Comparison of ENCODE assay signal across 21 cellular contexts in genomic region chr9:89260525-89260924, GRCh38. TPM values are rescaled to one million over a fixed set of nuclear protein-coding genes. Genes with fewer than 3 reads are reported as not detected.
DNase-seq lines count a peak whose midpoint lies in the region; ATAC-seq, FAIRE-seq and TF ChIP-seq lines count a peak whose summit lies in the region.
"Had no signal": no experiment of that assay in that cellular context is flagged by ENCODE, and none has a peak within 500 bp of the region (broad histone marks: within the 10 kb centered on the region; RNA-seq: fewer than 3 reads in every experiment).

No MANE protein-coding gene starts in this region.

- FAIRE-seq in GM12891 (lab: Jason Lieb, UNC) (peak; percentile 85), H1 (lab: Jason Lieb, UNC) (no peak)
- FAIRE-seq: GM19239, H54 had no signal

- H3K9me3 Mint-ChIP-seq in stimulated activated effector memory CD8-positive, alpha-beta T cell treated with anti-CD3 and anti-CD28 coated beads, Interleukin-12 subunit alpha, Interleukin-12 subunit beta, amount 100 ng/mL, for 72 hours = no peaks in the 10 kb centered on the region

- H2AFZ ChIP-seq in IMR-90 (replicated peaks; ENCODE audit: low read length, poor library complexity) (peak overlapping the region; percentile 21), H1 (ENCODE audit: low read length) (no peak overlapping the region), neuronal stem cell (ENCODE audit: low read length) (no peak overlapping the region)
- H2AFZ ChIP-seq: GM23248 had no signal

- no peak overlapping the region for H3K18ac ChIP-seq in IMR-90 (ENCODE audit: low read depth, low read length)
- H3K18ac ChIP-seq in H1 (ENCODE audit: extremely low read depth, low read length) = no peak overlapping the region
- H3K18ac ChIP-seq in neuronal stem cell (ENCODE audit: low read length) = no peak overlapping the region

- H2BK5ac ChIP-seq in IMR-90 (ENCODE audit: low read depth, low read length, poor library complexity, severe bottlenecking) (peak overlapping the region; percentile 82), H1 (ENCODE audit: low read depth, low read length) (no peak overlapping the region), neuronal stem cell (ENCODE audit: low read length) (no peak overlapping the region)

- no peak overlapping the region for H3K23ac ChIP-seq in IMR-90 (ENCODE audit: low read depth, low read length)
- H3K23ac ChIP-seq in H1 (ENCODE audit: insufficient read length) = peak overlapping the region; percentile 97
- H3K23ac ChIP-seq in neuronal stem cell (ENCODE audit: low read depth, low read length, poor library complexity) = peak overlapping the region; percentile 5

- TF ChIP-seq CTCF in IMR-90 (conservative IDR thresholded peaks at IDR 0.05; ENCODE audit: low read depth, low read length) (no peak), H1 (IDR thresholded peaks at IDR 0.05; ENCODE audit: control extremely low read depth in 1 of 3, insufficient read depth in 1 of 3, low read depth in 1 of 3, low read length in 3 of 3) (no peak)

- H3K4ac ChIP-seq in IMR-90 (ENCODE audit: low read depth, low read length) (no peak overlapping the region), H1 (replicated peaks; ENCODE audit: insufficient read length, low read depth, low read length) (peak overlapping the region; percentile 94), neuronal stem cell (ENCODE audit: low read length) (no peak overlapping the region)

- H4K8ac ChIP-seq in IMR-90 (ENCODE audit: low read depth in 2 of 2, low read length in 2 of 2) (no peak overlapping the region), H1 (ENCODE audit: extremely low read depth, insufficient read depth, low read length) (no peak overlapping the region; the same call in 1 of the 2 replicates), neuronal stem cell (ENCODE audit: low read depth, low read length) (no peak overlapping the region)

- H3K27me3 ChIP-seq in IMR-90 (ENCODE audit: control insufficient read depth, insufficient read depth, low read length) (peaks cover 2% of the 10 kb centered on the region; the same call in 1 of the 2 replicates), H1 (replicated peaks in 1 of 4; ENCODE audit: control insufficient read depth in 3 of 4, extremely low read depth in 1 of 4, insufficient read depth in 3 of 4, low read length in 3 of 4) (no peaks in the 10 kb centered on the region; a peak in 1 of 7 replicates), neuronal stem cell (ENCODE audit: control insufficient read depth in 3 of 3, insufficient read depth in 3 of 3, low read depth in 1 of 3, low read length in 3 of 3) (no peaks in the 10 kb centered on the region)
- H3K27me3 ChIP-seq: BLaER1 had no signal

- TF ChIP-seq RAD21 in IMR-90 (IDR thresholded peaks at IDR 0.05; ENCODE audit: low read length) (no peak), H1 (IDR thresholded peaks at IDR 0.05 in 1 of 2, conservative IDR thresholded peaks at IDR 0.05 in 1 of 2; ENCODE audit: low read depth in 2 of 2, low read length in 2 of 2) (no peak)

- H3K27ac ChIP-seq in IMR-90 (ENCODE audit: insufficient read depth, low read length) (no peak overlapping the region), H1 (ENCODE audit: low read depth, low read length) (no peak overlapping the region), neuronal stem cell (replicated peaks; ENCODE audit: low read length) (no peak overlapping the region)
- H3K27ac ChIP-seq: BLaER1, GM23248 had no signal

- no peak overlapping the region for H4K5ac ChIP-seq in IMR-90 (ENCODE audit: low read depth, low read length)
- H4K5ac ChIP-seq in H1 (ENCODE audit: insufficient read length, low read depth, low read length) = no peak overlapping the region

- no peak overlapping the region for H3K4me3 Mint-ChIP-seq in stimulated activated effector memory CD8-positive, alpha-beta T cell treated with anti-CD3 and anti-CD28 coated beads, Interleukin-12 subunit alpha, Interleukin-12 subunit beta, amount 100 ng/mL, for 72 hours
- H3K4me3 Mint-ChIP-seq: CD14-positive monocyte; CD4-positive, alpha-beta memory T cell; HFFc6 had no signal

- H3K4me2 ChIP-seq in IMR-90 (ENCODE audit: low read depth, low read length) (no peak overlapping the region), H1 (ENCODE audit: insufficient read depth in 1 of 2, low read depth in 2 of 2, low read length in 2 of 2) (no peak overlapping the region), neuronal stem cell (ENCODE audit: insufficient read depth, low read length, poor library complexity, severe bottlenecking) (no peak overlapping the region)
- H3K4me2 ChIP-seq: BLaER1 had no signal

- H3K36me3 ChIP-seq in IMR-90 (ENCODE audit: control insufficient read depth, insufficient read depth, low read length) (no peaks in the 10 kb centered on the region), H1 (ENCODE audit: control insufficient read depth in 2 of 4, insufficient read depth in 4 of 4, low read length in 3 of 4) (no peaks in the 10 kb centered on the region; a peak in 1 of 8 replicates), neuronal stem cell (replicated peaks in 1 of 2; ENCODE audit: control insufficient read depth in 2 of 2, insufficient read depth in 2 of 2, low read length in 2 of 2) (no peaks in the 10 kb centered on the region)
- H3K36me3 ChIP-seq: BLaER1 had no signal

- no peak for ATAC-seq in IMR-90 (ENCODE audit: low read depth)
- no peak for ATAC-seq in GM19463 (IDR thresholded peaks at IDR 0.05; ENCODE audit: unreplicated experiment)
- ATAC-seq in stimulated activated effector memory CD8-positive, alpha-beta T cell treated with anti-CD3 and anti-CD28 coated beads, Interleukin-12 subunit alpha, Interleukin-12 subunit beta, amount 100 ng/mL, for 72 hours = no peak
- ATAC-seq: HCT116 had no signal

- H2BK15ac ChIP-seq in IMR-90 (ENCODE audit: low read depth, low read length) (no peak overlapping the region), H1 (ENCODE audit: low read length) (no peak overlapping the region), neuronal stem cell (ENCODE audit: low read length) (no peak overlapping the region)

- H3K4me3 ChIP-seq in IMR-90 (ENCODE audit: insufficient read depth, low read depth, low read length) (no peak overlapping the region), H1 (ENCODE audit: extremely low read depth in 1 of 4, insufficient read depth in 2 of 4, low read depth in 3 of 4, low read length in 4 of 4) (no peak overlapping the region), neuronal stem cell (ENCODE audit: low read length in 2 of 2) (peak overlapping the region in 1 of 2 donors; percentile 71)
- H3K4me3 ChIP-seq: BLaER1, GM23248 had no signal

- no peak overlapping the region for H2BK12ac ChIP-seq in H1 (ENCODE audit: low read depth, low read length)
- no peak overlapping the region for H2BK12ac ChIP-seq in neuronal stem cell (ENCODE audit: low read length)

- dilution Hi-C loops in IMR-90 (cut with HindIII; ENCODE audit: low sequenced_read_pairs, unreplicated experiment) = no loop called here

- no TSS peak for BruUV-seq in IMR-90 (replicated peaks; lab: Mats Ljungman, UMichigan)

- no peaks in the 10 kb centered on the region for H3K36me3 Mint-ChIP-seq in stimulated activated effector memory CD8-positive, alpha-beta T cell treated with anti-CD3 and anti-CD28 coated beads, Interleukin-12 subunit alpha, Interleukin-12 subunit beta, amount 100 ng/mL, for 72 hours
- H3K36me3 Mint-ChIP-seq: CD14-positive monocyte had no signal

- TF ChIP-seq POLR2A in GM12891 (IDR thresholded peaks at IDR 0.05; ENCODE audit: low read depth, low read length) = no peak
- no peak for TF ChIP-seq POLR2A in IMR-90 (IDR thresholded peaks at IDR 0.05; ENCODE audit: low read depth, low read length)
- no peak for TF ChIP-seq POLR2A in H1 (IDR thresholded peaks at IDR 0.05; ENCODE audit: control extremely low read depth in 1 of 2, low read depth in 2 of 2, low read length in 2 of 2)

- peaks cover 4% of the 10 kb centered on the region for H3K9me1 ChIP-seq in IMR-90 (ENCODE audit: insufficient read depth, low read length)

- H2BK20ac ChIP-seq in IMR-90 (ENCODE audit: low read depth, low read length) = no peak overlapping the region
- no peak overlapping the region for H2BK20ac ChIP-seq in H1 (ENCODE audit: low read length)

- CTCF ChIA-PET in IMR-90 (lab: Yijun Ruan, JAX) (no interaction called here), H1 (lab: Charles Lee; ENCODE audit: partially characterized antibody) (no interaction called here)

- in situ Hi-C loops in IMR-90 (cut with MboI; ENCODE audit: low sequenced_read_pairs) (no loop called here), G401 (cut with HindIII; ENCODE audit: low sequenced_read_pairs) (no loop called here)

- H3K79me2 ChIP-seq in H1 (ENCODE audit: control insufficient read depth in 1 of 2, insufficient read depth in 2 of 2, low read length in 2 of 2) = no peaks in the 10 kb centered on the region

- H3K9ac ChIP-seq in IMR-90 (ENCODE audit: low read depth, low read length) = no peak overlapping the region
- no peak overlapping the region; a peak in 1 of 7 replicates for H3K9ac ChIP-seq in H1 (replicated peaks in 1 of 4; ENCODE audit: extremely low read depth in 1 of 4, low read depth in 3 of 4, low read length in 3 of 4)
- peak overlapping the region; percentile 81 for H3K9ac ChIP-seq in neuronal stem cell (ENCODE audit: low read depth, low read length, poor library complexity)
- H3K9ac ChIP-seq: BLaER1, GM23248 had no signal

- intact Hi-C loops in IMR-90 (cut with micrococcal nuclease) (no loop called here), head of caudate nucleus (cut with DNase I) (no loop called here)

- H3K4me1 ChIP-seq in IMR-90 (ENCODE audit: control insufficient read depth, insufficient read depth, low read length) (no peaks in the 10 kb centered on the region), H1 (replicated peaks in 1 of 4; ENCODE audit: control insufficient read depth in 3 of 4, insufficient read depth in 4 of 4, low read length in 3 of 4) (no peaks in the 10 kb centered on the region), neuronal stem cell (ENCODE audit: control insufficient read depth in 2 of 2, insufficient read depth in 1 of 2, low read depth in 1 of 2, low read length in 2 of 2) (no peaks in the 10 kb centered on the region)
- H3K4me1 ChIP-seq: BLaER1 had no signal

- H2AK5ac ChIP-seq in IMR-90 (ENCODE audit: low read depth, low read length) = peak overlapping the region; percentile 67; the same call in 1 of the 2 replicates
- H2AK5ac ChIP-seq in H1 (ENCODE audit: low read depth, low read length) = peak overlapping the region; percentile 68; the same call in 1 of the 2 replicates
- H2AK5ac ChIP-seq in neuronal stem cell (ENCODE audit: low read depth, low read length) = no peak overlapping the region

- H2BK120ac ChIP-seq in IMR-90 (ENCODE audit: low read depth, low read length) (no peak overlapping the region), H1 (replicated peaks; ENCODE audit: low read depth, low read length) (peak overlapping the region; percentile 43), neuronal stem cell (ENCODE audit: low read depth, low read length) (no peak overlapping the region)

- H3K79me1 ChIP-seq in IMR-90 (ENCODE audit: low read depth in 1 of 2, low read length in 2 of 2) (no peaks in the 10 kb centered on the region), H1 (ENCODE audit: low read depth, low read length) (no peaks in the 10 kb centered on the region), neuronal stem cell (ENCODE audit: low read depth, low read length) (no peaks in the 10 kb centered on the region)

- H4K91ac ChIP-seq in IMR-90 (ENCODE audit: insufficient read depth, low read depth, low read length) = no peak overlapping the region
- peak overlapping the region; percentile 85 for H4K91ac ChIP-seq in H1 (replicated peaks; ENCODE audit: insufficient read length, low read length)
- H4K91ac ChIP-seq in neuronal stem cell (ENCODE audit: low read depth, low read length, poor library complexity) = peak overlapping the region; percentile 5

- H4K20me1 ChIP-seq in IMR-90 (ENCODE audit: insufficient read depth, low read length) = peaks cover 2% of the 10 kb centered on the region; the same call in 1 of the 2 replicates
- H4K20me1 ChIP-seq in H1 (replicated peaks in 1 of 2; ENCODE audit: control insufficient read depth in 1 of 2, insufficient read depth in 2 of 2, low read length in 2 of 2) = peaks cover 0 to 6% of the 10 kb centered on the region in 2 experiments
- H4K20me1 ChIP-seq: BLaER1 had no signal

- H3K14ac ChIP-seq in IMR-90 (replicated peaks; ENCODE audit: low read depth, low read length) (no peak overlapping the region), H1 (ENCODE audit: insufficient read length) (peak overlapping the region; percentile 66), neuronal stem cell (ENCODE audit: low read length) (peak overlapping the region; percentile 1)

- no peaks in the 10 kb centered on the region for H3K4me1 Mint-ChIP-seq in stimulated activated effector memory CD8-positive, alpha-beta T cell treated with anti-CD3 and anti-CD28 coated beads, Interleukin-12 subunit alpha, Interleukin-12 subunit beta, amount 100 ng/mL, for 72 hours
- H3K4me1 Mint-ChIP-seq: CD14-positive monocyte; CD4-positive, alpha-beta memory T cell had no signal

- H3K56ac ChIP-seq in IMR-90 (ENCODE audit: extremely low read depth, insufficient read depth, low read length) (no peak overlapping the region), H1 (replicated peaks; ENCODE audit: insufficient read length, low read depth, low read length) (peak overlapping the region; percentile 69)

- H2AK9ac ChIP-seq in IMR-90 (replicated peaks; ENCODE audit: low read depth, low read length, poor library complexity) = no peak overlapping the region

- WGBS in IMR-90 (ENCODE audit: extremely low coverage in 2 of 2, insufficient read length in 1 of 2), 2 experiments = 88% methylated on average over 1 of the region's 2 CpGs; no CpG with 5 or more reads in 1 of the 2 experiments
- 89% methylated on average over 2 of the region's 2 CpGs; no CpG with 5 or more reads in 1 of the 2 experiments for WGBS in H1 (ENCODE audit: extremely low coverage in 1 of 2, insufficient coverage in 1 of 2, insufficient read length in 1 of 2, insufficient replicate concordance in 2 of 2, low coverage in 1 of 2, low lambda C conversion rate in 2 of 2, missing lambda C conversion rate in 1 of 2), 2 experiments
- WGBS in neuronal stem cell (ENCODE audit: extremely low coverage in 2 of 2, insufficient read length in 2 of 2, insufficient replicate concordance in 1 of 2), 2 donors = no CpG with 5 or more reads among the region's 2 CpGs

- no peak for DNase-seq in GM12891 (ENCODE audit: insufficient read length, low spot score)
- no peak for DNase-seq in IMR-90
- no peak for DNase-seq in H1 (ENCODE audit: low read depth in 1 of 2, low spot score in 2 of 2)
- no peak for DNase-seq in neuronal stem cell (ENCODE audit: low spot score)
- DNase-seq in G401 (ENCODE audit: low spot score) = no peak
- no peak for DNase-seq in stimulated activated effector memory CD8-positive, alpha-beta T cell treated with anti-CD3 and anti-CD28 coated beads, Interleukin-12 subunit alpha, Interleukin-12 subunit beta, amount 100 ng/mL, for 72 hours (ENCODE audit: low spot score in 2 of 2)
- DNase-seq in head of caudate nucleus = no peak
- DNase-seq: 8988T; CD4-positive, alpha-beta memory T cell; DMS153; DMS79; GF-D8; GM23248; HFFc6; KBM-7 had no signal

- H3K23me2 ChIP-seq in H1 (ENCODE audit: low read depth, low read length) = peaks cover 5% of the 10 kb centered on the region; the same call in 1 of the 2 replicates

- H3K9me3 ChIP-seq in IMR-90 (ENCODE audit: control insufficient read depth, insufficient read depth, low read length) (peaks cover 2% of the 10 kb centered on the region), H1 (ENCODE audit: insufficient read depth in 2 of 2, low read depth in 1 of 2, low read length in 1 of 2) (no peaks in the 10 kb centered on the region), neuronal stem cell (replicated peaks in 1 of 2; ENCODE audit: control insufficient read depth in 2 of 2, insufficient read depth in 1 of 2, low read depth in 1 of 2, low read length in 2 of 2) (peaks cover 3 to 4% of the 10 kb centered on the region in 2 donors)
- H3K9me3 ChIP-seq: BLaER1 had no signal

- H3K27ac Mint-ChIP-seq in stimulated activated effector memory CD8-positive, alpha-beta T cell treated with anti-CD3 and anti-CD28 coated beads, Interleukin-12 subunit alpha, Interleukin-12 subunit beta, amount 100 ng/mL, for 72 hours = no peak overlapping the region
- H3K27ac Mint-ChIP-seq: CD14-positive monocyte; CD4-positive, alpha-beta memory T cell; HFFc6 had no signal

- POLR2A ChIA-PET in IMR-90 (lab: Charles Lee; ENCODE audit: unreplicated experiment) (no interaction called here), H1 (lab: Charles Lee; ENCODE audit: partially characterized antibody) (no interaction called here)

- TF ChIP-seq EP300 in H1 (IDR thresholded peaks at IDR 0.05; ENCODE audit: borderline replicate concordance in 1 of 2, low read depth in 2 of 2, low read length in 2 of 2) = no peak

RNA-seq across cellular contexts. Expression of gene CKS2, which starts 50.5 kb away (rescaled TPM):
- polyA plus RNA-seq in GM12891 (2012; ENCODE audit: low read depth, missing spikeins) = 360 TPM
- 192 and 322 TPM in 2 replicates for total RNA-seq in IMR-90 (2012; rRNA removed)
- polyA plus RNA-seq in IMR-90 (2012; rRNA removed) (261 and 325 TPM in 2 replicates), H1 (2011; rRNA removed) (595 and 689 TPM in 2 replicates)
- polyA plus RNA-seq in IMR-90 (2012; cell fraction: cytosol; rRNA removed) = 28.4 and 79.6 TPM in 2 replicates
- 30.5 and 89.8 TPM in 2 replicates for polyA plus RNA-seq in IMR-90 (2012; cell fraction: nucleus; rRNA removed; ENCODE audit: low replicate concordance)
- 320 and 337 TPM in 2 replicates for total RNA-seq in H1 (2021; fragmentation: NEBNext Ultra II Directional; extraction: Animal tissue kit (Norgen Biotek cat#: 25700))
- polyA plus RNA-seq in H1 (2011; cell fraction: cytosol; rRNA removed) = 655 TPM
- 203 TPM for polyA plus RNA-seq in H1 (2011; cell fraction: nucleus; rRNA removed)
- 286 to 484 TPM (median 379 TPM) in 4 replicates for polyA plus RNA-seq in H1 (2012, experiment 1 of 2)
- 874 TPM for polyA plus RNA-seq in H1 (2012, experiment 2 of 2)
- 200 TPM for polyA plus RNA-seq in H1 (2013, experiment 1 of 2)
- polyA plus RNA-seq in H1 (2013, experiment 2 of 2) = 204 TPM
- 251 and 296 TPM in 2 replicates for polyA minus RNA-seq in H1 (2011; rRNA and poly(A)+ RNA removed)
- 162 TPM for polyA minus RNA-seq in H1 (2011; cell fraction: cytosol; rRNA and poly(A)+ RNA removed)
- 82.4 TPM for polyA minus RNA-seq in H1 (2011; cell fraction: nucleus; rRNA and poly(A)+ RNA removed)
- polyA plus RNA-seq in neuronal stem cell (2013, experiment 1 of 2) = 325 TPM
- polyA plus RNA-seq in neuronal stem cell (2013, experiment 2 of 2) = 323 TPM
- total RNA-seq in G401 (2014; rRNA removed; shearing (Covaris generic)) = 547 and 653 TPM in 2 replicates

RNA-seq across cellular contexts. Expression of gene SECISBP2, which starts 57.8 kb away (rescaled TPM):
- polyA plus RNA-seq in GM12891 (2012; ENCODE audit: low read depth, missing spikeins) = 15.7 TPM
- 18.8 and 19.7 TPM in 2 replicates for total RNA-seq in IMR-90 (2012; rRNA removed)
- polyA plus RNA-seq in IMR-90 (2012; rRNA removed) (14.4 and 16.4 TPM in 2 replicates), H1 (2011; rRNA removed) (36.4 and 39.0 TPM in 2 replicates)
- polyA plus RNA-seq in IMR-90 (2012; cell fraction: cytosol; rRNA removed) = 5.2 and 5.9 TPM in 2 replicates
- 28.0 and 65.2 TPM in 2 replicates for polyA plus RNA-seq in IMR-90 (2012; cell fraction: nucleus; rRNA removed; ENCODE audit: low replicate concordance)
- total RNA-seq in H1 (2021; fragmentation: NEBNext Ultra II Directional; extraction: Animal tissue kit (Norgen Biotek cat#: 25700)) = 58.4 and 61.7 TPM in 2 replicates
- polyA plus RNA-seq in H1 (2011; cell fraction: cytosol; rRNA removed) = 58.9 TPM
- polyA plus RNA-seq in H1 (2011; cell fraction: nucleus; rRNA removed) = 117 TPM
- polyA plus RNA-seq in H1 (2012, experiment 1 of 2) = 44.2 to 55.7 TPM (median 51.3 TPM) in 4 replicates
- 4.2 TPM for polyA plus RNA-seq in H1 (2012, experiment 2 of 2)
- polyA plus RNA-seq in H1 (2013, experiment 1 of 2) = 75.9 TPM
- polyA plus RNA-seq in H1 (2013, experiment 2 of 2) = 69.4 TPM
- 55.7 and 61.5 TPM in 2 replicates for polyA minus RNA-seq in H1 (2011; rRNA and poly(A)+ RNA removed)
- 26.3 TPM for polyA minus RNA-seq in H1 (2011; cell fraction: cytosol; rRNA and poly(A)+ RNA removed)
- 111 TPM for polyA minus RNA-seq in H1 (2011; cell fraction: nucleus; rRNA and poly(A)+ RNA removed)
- 75.3 TPM for polyA plus RNA-seq in neuronal stem cell (2013, experiment 1 of 2)
- polyA plus RNA-seq in neuronal stem cell (2013, experiment 2 of 2) = 79.8 TPM
- 16.9 and 38.8 TPM in 2 replicates for total RNA-seq in G401 (2014; rRNA removed; shearing (Covaris generic))
